Comparison of ENCODE assay signal across 10 cellular contexts in genomic region chr4:83335691-83336090, GRCh38. TPM values are rescaled to one million over a fixed set of nuclear protein-coding genes. Genes with fewer than 3 reads are reported as not detected.
DNase-seq lines count a peak whose midpoint lies in the region; ATAC-seq, FAIRE-seq and TF ChIP-seq lines count a peak whose summit lies in the region.
"Had no signal": no experiment of that assay in that cellular context is flagged by ENCODE, and none has a peak within 500 bp of the region (broad histone marks: within the 10 kb centered on the region; RNA-seq: fewer than 3 reads in every experiment).

No MANE protein-coding gene starts in this region.

- dilution Hi-C loops in endothelial cell of umbilical vein (cut with MboI; ENCODE audit: extremely low pct_ligation_motif_present, low sequenced_read_pairs): no loop called here

- H3K9me3 Mint-ChIP-seq in activated naive CD4-positive, alpha-beta T cell treated with anti-CD3 and anti-CD28 coated beads, Interleukin-2, amount 10 ng/mL, durations not matched to agents 7 days and 5 days: peaks cover 13% of the 10 kb centered on the region
- H3K9me3 Mint-ChIP-seq in stimulated activated naive B cell treated with anti-CD40 and anti-IgM and Interleukin-4, amounts not matched to agents 10 μg/mL and 1 μg/mL and 100 μg/mL, for 72 hours: peaks cover 0 to 4% of the 10 kb centered on the region in 2 donors

- DNase-seq in activated naive CD4-positive, alpha-beta T cell treated with anti-CD3 and anti-CD28 coated beads, Interleukin-2, amount 10 ng/mL, durations not matched to agents 7 days and 5 days: no peak
- no peak for DNase-seq in activated naive CD4-positive, alpha-beta T cell treated with Interleukin-2 at 50 U/mL for 16 hours
- DNase-seq in PC-3 (no peak), endothelial cell of umbilical vein (ENCODE audit: low read depth, low spot score) (no peak), lower lobe of right lung (no peak)
- no peak for DNase-seq in stimulated activated naive B cell treated with anti-CD40 and anti-IgM and Interleukin-4, amounts not matched to agents 10 μg/mL and 1 μg/mL and 100 μg/mL, for 72 hours
- DNase-seq in stimulated activated CD4-positive, alpha-beta T cell treated with anti-CD3 and anti-CD28 coated beads, Interleukin-4, amount 100 ng/mL, for 4 hours: no peak
- DNase-seq: DND-41, uterus had no signal

- CTCF ChIA-PET in activated naive CD4-positive, alpha-beta T cell treated with anti-CD3 and anti-CD28 coated beads, Interleukin-2, amount 10 ng/mL, durations not matched to agents 7 days and 5 days (lab: Charles Lee): no interaction called here
- CTCF ChIA-PET in PC-3 (lab: Charles Lee): interaction anchor here (0.6 kb wide), 1 partner anchor 37 kb away, joined by 3 read pairs; no protein-coding TSS in a partner anchor
- CTCF ChIA-PET in endothelial cell of umbilical vein (lab: Charles Lee): interaction anchor here (0.9 to 1.0 kb wide), 2 partner anchors 60 to 117 kb away, joined by 3 read pairs; no protein-coding TSS in a partner anchor

- H3K9me1 ChIP-seq in endothelial cell of umbilical vein (replicated peaks; ENCODE audit: control insufficient read depth, extremely low read depth, insufficient read depth, low read length): no peaks in the 10 kb centered on the region

- peak overlapping the region; percentile 96 for H3K4me2 ChIP-seq in PC-3 (ENCODE audit: low read length)
- no peak overlapping the region for H3K4me2 ChIP-seq in endothelial cell of umbilical vein (ENCODE audit: insufficient read depth, low read length)

- H3K4me3 Mint-ChIP-seq in activated naive CD4-positive, alpha-beta T cell treated with anti-CD3 and anti-CD28 coated beads, Interleukin-2, amount 10 ng/mL, durations not matched to agents 7 days and 5 days: peak overlapping the region; percentile 90
- H3K4me3 Mint-ChIP-seq in stimulated activated naive B cell treated with anti-CD40 and anti-IgM and Interleukin-4, amounts not matched to agents 10 μg/mL and 1 μg/mL and 100 μg/mL, for 72 hours: peak overlapping the region; percentile 91 to 93

- H3K9ac ChIP-seq in PC-3 (ENCODE audit: low read length) (no peak overlapping the region), endothelial cell of umbilical vein (replicated peaks; ENCODE audit: extremely low read depth, insufficient read depth, low read length) (no peak overlapping the region)

- no peak overlapping the region for H3K27ac ChIP-seq in PC-3 (ENCODE audit: low read length)
- H3K27ac ChIP-seq in endothelial cell of umbilical vein (ENCODE audit: insufficient read depth, low read depth, low read length): no peak overlapping the region
- no peak overlapping the region for H3K27ac ChIP-seq in lower lobe of right lung
- H3K27ac ChIP-seq: uterus had no signal

- H3K36me3 ChIP-seq in PC-3 (ENCODE audit: low read depth, low read length) (no peaks in the 10 kb centered on the region), endothelial cell of umbilical vein (ENCODE audit: control insufficient read depth in 2 of 2, extremely low read depth in 1 of 2, insufficient read depth in 2 of 2, low read length in 2 of 2) (no peaks in the 10 kb centered on the region), lower lobe of right lung (no peaks in the 10 kb centered on the region)
- H3K36me3 ChIP-seq: uterus had no signal

- no peak overlapping the region for H3K27ac Mint-ChIP-seq in activated naive CD4-positive, alpha-beta T cell treated with anti-CD3 and anti-CD28 coated beads, Interleukin-2, amount 10 ng/mL, durations not matched to agents 7 days and 5 days
- H3K27ac Mint-ChIP-seq in stimulated activated naive B cell treated with anti-CD40 and anti-IgM and Interleukin-4, amounts not matched to agents 10 μg/mL and 1 μg/mL and 100 μg/mL, for 72 hours: no peak overlapping the region

- H3K4me1 Mint-ChIP-seq in activated naive CD4-positive, alpha-beta T cell treated with anti-CD3 and anti-CD28 coated beads, Interleukin-2, amount 10 ng/mL, durations not matched to agents 7 days and 5 days: peaks cover 51% of the 10 kb centered on the region
- peaks cover 10 to 25% of the 10 kb centered on the region in 2 donors for H3K4me1 Mint-ChIP-seq in stimulated activated naive B cell treated with anti-CD40 and anti-IgM and Interleukin-4, amounts not matched to agents 10 μg/mL and 1 μg/mL and 100 μg/mL, for 72 hours

- peaks cover 40% of the 10 kb centered on the region for H3K27me3 Mint-ChIP-seq in activated naive CD4-positive, alpha-beta T cell treated with anti-CD3 and anti-CD28 coated beads, Interleukin-2, amount 10 ng/mL, durations not matched to agents 7 days and 5 days
- H3K27me3 Mint-ChIP-seq in stimulated activated naive B cell treated with anti-CD40 and anti-IgM and Interleukin-4, amounts not matched to agents 10 μg/mL and 1 μg/mL and 100 μg/mL, for 72 hours: peaks cover 12 to 15% of the 10 kb centered on the region in 2 donors

- H4K20me1 ChIP-seq in PC-3 (ENCODE audit: low read length): no peaks in the 10 kb centered on the region
- H4K20me1 ChIP-seq in endothelial cell of umbilical vein (replicated peaks; ENCODE audit: control insufficient read depth, extremely low read depth, insufficient read depth, low read length): no peaks in the 10 kb centered on the region

- no peaks in the 10 kb centered on the region for H3K9me3 ChIP-seq in PC-3 (ENCODE audit: low read length)
- H3K9me3 ChIP-seq in endothelial cell of umbilical vein (replicated peaks; ENCODE audit: control insufficient read depth, insufficient read depth, low read length): no peaks in the 10 kb centered on the region
- no peaks in the 10 kb centered on the region for H3K9me3 ChIP-seq in lower lobe of right lung

- BruUV-seq in PC-3 (replicated peaks; lab: Mats Ljungman, UMichigan) (no TSS peak), endothelial cell of umbilical vein (replicated peaks; lab: Mats Ljungman, UMichigan) (no TSS peak)

- peaks cover 14% of the 10 kb centered on the region; the same call in 1 of the 2 replicates for H3K4me1 ChIP-seq in PC-3 (ENCODE audit: insufficient read depth, low read length)
- H3K4me1 ChIP-seq in endothelial cell of umbilical vein (ENCODE audit: control insufficient read depth, extremely low read depth, insufficient read depth, low read length): peaks cover 5% of the 10 kb centered on the region
- H3K4me1 ChIP-seq in lower lobe of right lung: peaks cover 11% of the 10 kb centered on the region

- FAIRE-seq in endothelial cell of umbilical vein (lab: Jason Lieb, UNC): peak; percentile 42

- TF ChIP-seq CTCF in PC-3 (conservative IDR thresholded peaks at IDR 0.05; ENCODE audit: low read depth, low read length): no peak
- no peak for TF ChIP-seq CTCF in endothelial cell of umbilical vein (IDR thresholded peaks at IDR 0.05; ENCODE audit: extremely low read depth in 1 of 2, insufficient read depth in 1 of 2, low read depth in 1 of 2, low read length in 2 of 2)
- no peak for TF ChIP-seq CTCF in lower lobe of right lung (IDR thresholded peaks at IDR 0.05)

- ATAC-seq in PC-3 (no peak; the same call in 1 of the 2 replicates), HG02981 (IDR thresholded peaks at IDR 0.05; ENCODE audit: unreplicated experiment) (no peak), lower lobe of right lung (no peak)
- no peak for ATAC-seq in stimulated activated naive B cell treated with anti-CD40 and anti-IgM and Interleukin-4, amounts not matched to agents 10 μg/mL and 1 μg/mL and 100 μg/mL, for 72 hours (replicated peaks)

- H3K4me3 ChIP-seq in PC-3 (ENCODE audit: low read length) (peak overlapping the region; percentile 78), endothelial cell of umbilical vein (replicated peaks in 1 of 3; ENCODE audit: insufficient read depth in 1 of 3, low read depth in 1 of 3, low read length in 3 of 3) (no peak overlapping the region), lower lobe of right lung (no peak overlapping the region)

- H3K27me3 ChIP-seq in PC-3 (ENCODE audit: low read length) (no peaks in the 10 kb centered on the region), endothelial cell of umbilical vein (ENCODE audit: control insufficient read depth in 2 of 2, insufficient read depth in 2 of 2, low read length in 2 of 2) (no peaks in the 10 kb centered on the region), lower lobe of right lung (ENCODE audit: low read depth) (no peaks in the 10 kb centered on the region)
- H3K27me3 ChIP-seq: uterus had no signal

- H3K79me2 ChIP-seq in PC-3 (ENCODE audit: low read length) (no peaks in the 10 kb centered on the region), endothelial cell of umbilical vein (ENCODE audit: control insufficient read depth, insufficient read depth, low read length) (no peaks in the 10 kb centered on the region)

- H3F3A ChIP-seq in PC-3 (ENCODE audit: low read length, unreplicated experiment): no peaks in the 10 kb centered on the region

- TF ChIP-seq POLR2A in endothelial cell of umbilical vein (IDR thresholded peaks at IDR 0.05; ENCODE audit: low read depth, low read length): no peak

- peaks cover 24% of the 10 kb centered on the region for H3K36me3 Mint-ChIP-seq in activated naive CD4-positive, alpha-beta T cell treated with anti-CD3 and anti-CD28 coated beads, Interleukin-2, amount 10 ng/mL, durations not matched to agents 7 days and 5 days
- peaks cover 2 to 3% of the 10 kb centered on the region in 2 donors for H3K36me3 Mint-ChIP-seq in stimulated activated naive B cell treated with anti-CD40 and anti-IgM and Interleukin-4, amounts not matched to agents 10 μg/mL and 1 μg/mL and 100 μg/mL, for 72 hours

- H2AFZ ChIP-seq in PC-3 (ENCODE audit: low read length): peak overlapping the region; percentile 98
- no peak overlapping the region for H2AFZ ChIP-seq in endothelial cell of umbilical vein (ENCODE audit: low read depth, low read length)

- intact Hi-C loops in PC-3 (cut with micrococcal nuclease) (no loop called here), endothelial cell of umbilical vein (cut with micrococcal nuclease) (loop anchor here (1.0 kb wide), 1 partner anchor 120 kb away; the partner anchor contains the start of gene HELQ), lower lobe of right lung (cut with DNase I) (no loop called here)

- H3K9me2 ChIP-seq in PC-3 (replicated peaks; ENCODE audit: low read length): no peaks in the 10 kb centered on the region

- POLR2A ChIA-PET in PC-3 (lab: Charles Lee; ENCODE audit: unreplicated experiment): interaction anchor here (0.6 kb wide), 1 partner anchor 82 kb away, joined by 10 read pairs; no protein-coding TSS in a partner anchor
- POLR2A ChIA-PET in endothelial cell of umbilical vein (lab: Charles Lee): interaction anchor here (0.7 kb wide), 1 partner anchor 13 kb away, joined by 3 read pairs; no protein-coding TSS in a partner anchor

RNA-seq across cellular contexts. Expression of gene HPSE, which starts 1.0 kb away (rescaled TPM):
- total RNA-seq in PC-3 (2014; rRNA removed) (4.2 and 9.1 TPM in 2 replicates), endothelial cell of umbilical vein (6.6 and 7.0 TPM in 2 replicates), lower lobe of right lung (5.5 TPM)
- 3.5 and 3.7 TPM in 2 replicates for polyA plus RNA-seq in endothelial cell of umbilical vein
- 2.7 and 3.2 TPM in 2 replicates for polyA plus RNA-seq in endothelial cell of umbilical vein (2011; cell fraction: cytosol; rRNA removed)
- 2.5 and 3.2 TPM in 2 replicates for polyA plus RNA-seq in endothelial cell of umbilical vein (2011; cell fraction: nucleus; rRNA removed)
- 2.4 and 9.4 TPM in 2 replicates for polyA plus RNA-seq in endothelial cell of umbilical vein (2012)
- polyA minus RNA-seq in endothelial cell of umbilical vein: 4.1 and 4.4 TPM in 2 replicates
- 1.9 TPM for polyA minus RNA-seq in endothelial cell of umbilical vein (2011; cell fraction: cytosol; rRNA and poly(A)+ RNA removed)
- 1.3 and 2.0 TPM in 2 replicates for polyA minus RNA-seq in endothelial cell of umbilical vein (2011; cell fraction: nucleus; rRNA and poly(A)+ RNA removed)

RNA-seq across cellular contexts. Expression of gene COQ2, which starts 51.1 kb away (rescaled TPM):
- total RNA-seq in PC-3 (2014; rRNA removed): 22.0 and 23.8 TPM in 2 replicates
- 26.4 and 28.0 TPM in 2 replicates for total RNA-seq in endothelial cell of umbilical vein
- polyA plus RNA-seq in endothelial cell of umbilical vein: 20.5 and 25.5 TPM in 2 replicates
- polyA plus RNA-seq in endothelial cell of umbilical vein (2011; cell fraction: cytosol; rRNA removed): 17.4 and 21.0 TPM in 2 replicates
- 9.0 and 12.0 TPM in 2 replicates for polyA plus RNA-seq in endothelial cell of umbilical vein (2011; cell fraction: nucleus; rRNA removed)
- 12.1 and 24.0 TPM in 2 replicates for polyA plus RNA-seq in endothelial cell of umbilical vein (2012)
- 26.5 and 30.0 TPM in 2 replicates for polyA minus RNA-seq in endothelial cell of umbilical vein
- polyA minus RNA-seq in endothelial cell of umbilical vein (2011; cell fraction: cytosol; rRNA and poly(A)+ RNA removed): 10.4 TPM
- 11.8 and 14.5 TPM in 2 replicates for polyA minus RNA-seq in endothelial cell of umbilical vein (2011; cell fraction: nucleus; rRNA and poly(A)+ RNA removed)
- total RNA-seq in lower lobe of right lung: 14.6 TPM
